ENCODE assay signal across 8 cellular contexts in the genomic region with DNA sequence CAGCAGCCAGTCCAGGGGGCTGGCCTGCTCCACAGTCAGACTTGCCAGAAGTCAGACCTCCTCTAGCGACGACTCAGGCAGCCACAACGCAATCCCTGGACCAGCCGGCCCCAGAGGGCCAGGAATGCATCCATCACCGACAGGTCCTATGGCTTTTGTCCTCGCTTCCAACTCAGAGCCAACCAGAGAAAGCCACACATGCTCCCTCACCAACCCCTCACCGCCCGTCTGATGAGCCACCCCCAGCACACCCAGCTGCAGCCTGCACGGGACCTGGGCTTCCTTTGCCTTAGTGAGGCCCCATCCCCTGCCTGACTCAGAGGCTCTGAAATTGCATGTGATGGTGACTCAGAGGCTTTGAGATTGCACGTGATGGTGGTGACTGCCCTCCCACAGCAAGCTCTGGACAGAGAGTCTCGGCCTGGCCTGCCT. TPM values are rescaled to one million over a fixed set of nuclear protein-coding genes. Genes with fewer than 3 reads are reported as not detected.
A peak's percentile ranks its signal among the peaks of the same experiment; 100 is the strongest.
DNase-seq lines count a peak whose midpoint lies in the region; ATAC-seq and TF ChIP-seq lines count a peak whose summit lies in the region.
"Not testable (repeated sequence)": the region's sequence is repeated elsewhere in the genome, so short reads cannot be mapped to it uniquely, and the experiment has no call there.

No MANE protein-coding gene starts in this region.

- H3K4me3 Mint-ChIP-seq in activated naive CD4-positive, alpha-beta T cell treated with anti-CD3 and anti-CD28 coated beads, Interleukin-2, amount 50 U/mL, for 24 hours: peak overlapping the region; percentile 23

- H3K36me3 ChIP-seq in BE2C: not testable (repeated sequence)

- H3K9me3 ChIP-seq in BE2C: not testable (repeated sequence)

- H3K4me3 ChIP-seq in BE2C (ENCODE audit: low read depth, low read length): not testable (repeated sequence)

- not testable (repeated sequence) for H3K4me1 Mint-ChIP-seq in activated naive CD4-positive, alpha-beta T cell treated with anti-CD3 and anti-CD28 coated beads, Interleukin-2, amount 50 U/mL, for 24 hours

- not testable (repeated sequence) for H3K27me3 Mint-ChIP-seq in activated naive CD4-positive, alpha-beta T cell treated with anti-CD3 and anti-CD28 coated beads, Interleukin-2, amount 50 U/mL, for 24 hours

- DNase-seq in BE2C (peak; percentile 42), RPMI7951 (ENCODE audit: low read depth) (peak; percentile 95), fibroblast of peridontal ligament (ENCODE audit: extremely low read depth) (peak; percentile 93), myocyte (ENCODE audit: low read depth) (peak; percentile 99)
- peak; percentile 15 to 27 for DNase-seq in stimulated activated CD8-positive, alpha-beta memory T cell treated with anti-CD3 and anti-CD28 coated beads, Interleukin-15, amount 100 ng/mL, for 48 hours (ENCODE audit: low read depth in 2 of 2)

- peak overlapping the region; percentile 68 for H3K27ac Mint-ChIP-seq in activated naive CD4-positive, alpha-beta T cell treated with anti-CD3 and anti-CD28 coated beads, Interleukin-2, amount 50 U/mL, for 24 hours

- peak; percentile 69 for ATAC-seq in GM21360 (IDR thresholded peaks at IDR 0.05; ENCODE audit: unreplicated experiment)
- ATAC-seq in HG03432 (IDR thresholded peaks at IDR 0.05; ENCODE audit: unreplicated experiment): peak; percentile 68

- H3K36me3 Mint-ChIP-seq in activated naive CD4-positive, alpha-beta T cell treated with anti-CD3 and anti-CD28 coated beads, Interleukin-2, amount 50 U/mL, for 24 hours: not testable (repeated sequence)

- not testable (repeated sequence) for H3K27me3 ChIP-seq in BE2C

- not testable (repeated sequence) for H3K9me3 Mint-ChIP-seq in activated naive CD4-positive, alpha-beta T cell treated with anti-CD3 and anti-CD28 coated beads, Interleukin-2, amount 50 U/mL, for 24 hours

- TF ChIP-seq CTCF in BE2C (IDR thresholded peaks at IDR 0.05; ENCODE audit: low read depth, low read length): not testable (repeated sequence)

- not testable (repeated sequence) for H3K4me1 ChIP-seq in BE2C

RNA-seq across cellular contexts. Expression of a gene that starts 40.2 kb away (rescaled TPM):
- 118 TPM for polyA plus RNA-seq in BE2C (2012; ENCODE audit: insufficient read depth, insufficient read length, low read depth)
- 43.8 and 44.7 TPM in 2 replicates for total RNA-seq in RPMI7951 (2014; rRNA removed; shearing (Covaris generic))
- total RNA-seq in myocyte: 1,506 and 1,796 TPM in 2 replicates
- polyA plus RNA-seq in myocyte (2012): 393 TPM

Comparison
In these comparisons a context has a peak if more than half of its experiments do, and no peak if none do; other contexts are left out.
1. DNase-seq: peak in every context shown above with its lines; median percentile 99 in myocyte; 95 in RPMI7951; 93 in fibroblast of peridontal ligament; 42 in BE2C; 21 in stimulated activated CD8-positive, alpha-beta memory T cell treated with anti-CD3 and anti-CD28 coated beads, Interleukin-15, amount 100 ng/mL, for 48 hours.
2. RNA of a gene that starts 40.2 kb away (total RNA-seq): 1,506 to 1,796 TPM in myocyte; 43.8 to 44.7 TPM in RPMI7951; every median in the first group is over 10 times any median in the second.